In the genomic region with DNA sequence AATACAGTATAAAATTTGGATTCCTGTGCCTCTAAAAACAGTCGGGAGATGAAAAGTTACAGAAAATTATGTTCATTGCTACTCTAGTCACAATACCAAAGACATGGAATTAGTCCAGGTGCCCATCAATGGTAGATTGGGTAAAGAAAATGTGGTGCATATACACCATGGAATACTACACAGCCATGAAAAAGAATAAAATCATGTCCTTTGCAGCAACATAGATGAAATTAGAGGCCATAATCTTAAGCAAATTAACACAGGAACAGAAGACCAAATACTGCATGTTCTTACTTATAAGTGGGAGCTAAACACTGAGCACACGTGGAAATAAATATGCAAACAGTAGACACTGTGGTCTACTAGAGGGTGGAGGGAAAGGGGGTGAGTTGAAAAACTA, we compare ENCODE assay signal across 27 cellular contexts.
"Had no signal": no experiment of that assay in that cellular context is flagged by ENCODE, and none has a peak within 500 bp of the region (broad histone marks: within the 10 kb centered on the region; RNA-seq: fewer than 3 reads in every experiment).

No MANE protein-coding gene starts in this region.

- H3K4me1 ChIP-seq: breast epithelium had no signal

- H3K27ac Mint-ChIP-seq: activated CD4-positive, alpha-beta memory T cell treated with anti-CD3 and anti-CD28 coated beads for 36 hours; activated CD8-positive, alpha-beta memory T cell treated with anti-CD3 and anti-CD28 coated beads, Interleukin-2, amount 10 ng/mL, durations not matched to agents 7 days and 5 days; activated CD8-positive, alpha-beta T cell treated with anti-CD3 and anti-CD28 coated beads, Interleukin-2, amount 10 ng/mL, durations not matched to agents 7 days and 5 days; activated naive CD4-positive, alpha-beta T cell treated with anti-CD3 and anti-CD28 coated beads, Interleukin-2, amount 10 ng/mL, durations not matched to agents 7 days and 5 days; activated naive CD4-positive, alpha-beta T cell treated with anti-CD3 and anti-CD28 coated beads, Interleukin-2, amount 50 U/mL, for 72 hours; activated naive CD8-positive, alpha-beta T cell treated with anti-CD3 and anti-CD28 coated beads, Interleukin-2, amount 10 ng/mL, durations not matched to agents 7 days and 5 days; activated T-cell treated with anti-CD3 and anti-CD28 coated beads, Interleukin-2, amount 50 U/mL, for 24 hours; activated T-cell treated with anti-CD3 and anti-CD28 coated beads, Interleukin-2, amount 50 U/mL, for 72 hours; brain; dendritic cell treated with granulocyte-macrophage colony-stimulating factor and Interleukin-4, amounts not matched to agents 40 ng/mL and 50 ng/mL, for 4 days; endodermal cell had no signal

- H3K4me3 Mint-ChIP-seq: activated CD4-positive, alpha-beta memory T cell treated with anti-CD3 and anti-CD28 coated beads for 36 hours; activated CD8-positive, alpha-beta memory T cell treated with anti-CD3 and anti-CD28 coated beads, Interleukin-2, amount 10 ng/mL, durations not matched to agents 7 days and 5 days; activated CD8-positive, alpha-beta T cell treated with anti-CD3 and anti-CD28 coated beads, Interleukin-2, amount 10 ng/mL, durations not matched to agents 7 days and 5 days; activated naive CD4-positive, alpha-beta T cell treated with anti-CD3 and anti-CD28 coated beads, Interleukin-2, amount 10 ng/mL, durations not matched to agents 7 days and 5 days; activated naive CD8-positive, alpha-beta T cell treated with anti-CD3 and anti-CD28 coated beads, Interleukin-2, amount 10 ng/mL, durations not matched to agents 7 days and 5 days; activated T-cell treated with anti-CD3 and anti-CD28 coated beads, Interleukin-2, amount 50 U/mL, for 24 hours; activated T-cell treated with anti-CD3 and anti-CD28 coated beads, Interleukin-2, amount 50 U/mL, for 72 hours; brain; central memory CD8-positive, alpha-beta T cell; dendritic cell treated with granulocyte-macrophage colony-stimulating factor and Interleukin-4, amounts not matched to agents 40 ng/mL and 50 ng/mL, for 4 days; endodermal cell had no signal

- H3K27me3 ChIP-seq: ascending aorta, breast epithelium, dorsolateral prefrontal cortex had no signal

- ATAC-seq: activated CD8-positive, alpha-beta memory T cell treated with anti-CD3 and anti-CD28 coated beads, Interleukin-2, amount 10 ng/mL, durations not matched to agents 7 days and 5 days; activated CD8-positive, alpha-beta T cell treated with anti-CD3 and anti-CD28 coated beads, Interleukin-2, amount 10 ng/mL, durations not matched to agents 7 days and 5 days; activated naive CD4-positive, alpha-beta T cell treated with anti-CD3 and anti-CD28 coated beads, Interleukin-2, amount 50 U/mL, for 72 hours; activated T-cell treated with anti-CD3 and anti-CD28 coated beads, Interleukin-2, amount 50 U/mL, for 72 hours; esophagus mucosa had no signal

- H3K27ac ChIP-seq: ascending aorta, breast epithelium, coronary artery, dorsolateral prefrontal cortex had no signal

- H3K4me1 Mint-ChIP-seq: activated CD8-positive, alpha-beta memory T cell treated with anti-CD3 and anti-CD28 coated beads, Interleukin-2, amount 10 ng/mL, durations not matched to agents 7 days and 5 days; activated naive CD4-positive, alpha-beta T cell treated with anti-CD3 and anti-CD28 coated beads, Interleukin-2, amount 10 ng/mL, durations not matched to agents 7 days and 5 days; activated naive CD8-positive, alpha-beta T cell treated with anti-CD3 and anti-CD28 coated beads, Interleukin-2, amount 10 ng/mL, durations not matched to agents 7 days and 5 days; brain had no signal

- H3K27me3 Mint-ChIP-seq: activated CD4-positive, alpha-beta memory T cell treated with anti-CD3 and anti-CD28 coated beads for 36 hours; activated CD8-positive, alpha-beta memory T cell treated with anti-CD3 and anti-CD28 coated beads, Interleukin-2, amount 10 ng/mL, durations not matched to agents 7 days and 5 days; activated naive CD4-positive, alpha-beta T cell treated with anti-CD3 and anti-CD28 coated beads, Interleukin-2, amount 10 ng/mL, durations not matched to agents 7 days and 5 days; activated naive CD8-positive, alpha-beta T cell treated with anti-CD3 and anti-CD28 coated beads, Interleukin-2, amount 10 ng/mL, durations not matched to agents 7 days and 5 days; activated T-cell treated with anti-CD3 and anti-CD28 coated beads, Interleukin-2, amount 50 U/mL, for 24 hours; brain; central memory CD8-positive, alpha-beta T cell; dendritic cell treated with granulocyte-macrophage colony-stimulating factor and Interleukin-4, amounts not matched to agents 40 ng/mL and 50 ng/mL, for 4 days had no signal

- H3K36me3 ChIP-seq: breast epithelium had no signal

- H3K4me3 ChIP-seq: ascending aorta, breast epithelium, coronary artery, dorsolateral prefrontal cortex had no signal

- H3K9me3 ChIP-seq: ascending aorta had no signal

- DNase-seq: activated CD4-positive, alpha-beta memory T cell treated with anti-CD3 and anti-CD28 coated beads for 36 hours; activated CD4-positive, alpha-beta T cell treated with anti-CD3 and anti-CD28 coated beads for 48 hours; activated CD4-positive, alpha-beta T cell treated with anti-CD3 and anti-CD28 coated beads, Interleukin-2, amount 50 U/mL, for 1 hour; activated CD8-positive, alpha-beta memory T cell treated with anti-CD3 and anti-CD28 coated beads, Interleukin-2, amount 10 ng/mL, durations not matched to agents 7 days and 5 days; activated CD8-positive, alpha-beta memory T cell treated with anti-CD3 and anti-CD28 coated beads, Interleukin-2, amount 50 U/mL, for 4 hours; activated CD8-positive, alpha-beta T cell treated with anti-CD3 and anti-CD28 coated beads, Interleukin-2, amount 10 ng/mL, durations not matched to agents 7 days and 5 days; activated gamma-delta T cell; activated naive CD4-positive, alpha-beta T cell; activated naive CD4-positive, alpha-beta T cell treated with anti-CD3 and anti-CD28 coated beads, Interleukin-2, amount 10 ng/mL, durations not matched to agents 7 days and 5 days; activated naive CD8-positive, alpha-beta T cell treated with anti-CD3 and anti-CD28 coated beads, Interleukin-2, amount 10 ng/mL, durations not matched to agents 7 days and 5 days; activated T-cell treated with anti-CD3 and anti-CD28 coated beads for 4 hours; activated T-cell treated with anti-CD3 and anti-CD28 coated beads, Interleukin-2, amount 50 U/mL, for 24 hours; activated T-cell treated with anti-CD3 and anti-CD28 coated beads, Interleukin-2, amount 50 U/mL, for 72 hours; dorsolateral prefrontal cortex; effector memory CD4-positive, alpha-beta T cell; endodermal cell; foreskin fibroblast; head of caudate nucleus; T-helper 2 cell had no signal
